Comparison of ENCODE assay signal across 10 cellular contexts in the genomic region with DNA sequence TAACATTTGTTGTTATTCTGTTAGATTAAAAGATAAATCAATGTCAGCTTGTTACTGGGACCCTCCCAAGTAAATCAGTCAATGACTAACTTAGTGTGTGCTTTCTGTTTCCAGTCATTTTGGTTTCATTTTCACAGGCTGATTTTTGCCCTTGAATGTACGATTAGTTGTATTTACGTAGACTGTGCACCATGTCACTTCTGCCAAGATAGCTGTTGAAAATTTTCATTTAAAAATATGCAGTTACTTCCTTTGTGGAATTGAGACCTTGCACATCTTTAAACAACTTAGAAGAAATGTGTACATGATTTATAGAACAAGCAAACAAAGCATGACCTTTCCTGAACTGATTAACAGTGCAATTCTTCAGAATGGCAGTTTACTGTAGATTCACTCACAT.
DNase-seq lines count a peak whose midpoint lies in the region; ATAC-seq and TF ChIP-seq lines count a peak whose summit lies in the region.
"Had no signal": no experiment of that assay in that cellular context is flagged by ENCODE, and none has a peak within 500 bp of the region (broad histone marks: within the 10 kb centered on the region; RNA-seq: fewer than 3 reads in every experiment).

No MANE protein-coding gene starts in this region.

- H3K36me3 Mint-ChIP-seq in nephron progenitor cell (ENCODE audit: low read depth): no peaks in the 10 kb centered on the region
- H3K36me3 Mint-ChIP-seq: brain had no signal

- no peaks in the 10 kb centered on the region for H3K36me3 ChIP-seq in A673 (ENCODE audit: insufficient read depth, low read length, poor library complexity, severe bottlenecking)

- DNase-seq in A673 (ENCODE audit: low spot score): peak; percentile 17
- DNase-seq in fibroblast of the conjunctiva (ENCODE audit: low read depth): peak; percentile 65
- no peak for DNase-seq in mucosa of gallbladder (ENCODE audit: low spot score)
- DNase-seq in KG1 (lab: John Stamatoyannopoulos, UW): no peak
- no peak for DNase-seq in nephron progenitor cell
- no peak for DNase-seq in NCI-H1092 treated with DMSO at 0.1 percent for 48 hours (lab: John Stamatoyannopoulos, UW)
- DNase-seq: CD4-positive, alpha-beta T cell had no signal

- BruUV-seq in A673 (replicated peaks; lab: Mats Ljungman, UMichigan): no TSS peak

- no peaks in the 10 kb centered on the region for H3K27me3 Mint-ChIP-seq in nephron progenitor cell (ENCODE audit: low read depth, poor library complexity)
- H3K27me3 Mint-ChIP-seq: brain; CD4-positive, alpha-beta T cell had no signal

- no peaks in the 10 kb centered on the region for H3K27me3 ChIP-seq in A673 (replicated peaks; ENCODE audit: insufficient read depth, low read depth, low read length, poor library complexity)

- intact Hi-C loops in A673 (cut with micrococcal nuclease; ENCODE audit: unreplicated experiment): no loop called here

- ATAC-seq in GM21381 (IDR thresholded peaks at IDR 0.05; ENCODE audit: unreplicated experiment) (peak; percentile 91), HG03565 (IDR thresholded peaks at IDR 0.05; ENCODE audit: unreplicated experiment) (peak; percentile 85)

- H3K4me3 ChIP-seq in A673 (ENCODE audit: low read depth, low read length, poor library complexity, severe bottlenecking): no peak overlapping the region

- CTCF ChIA-PET in A673 (lab: Charles Lee): no interaction called here

- peaks cover 9% of the 10 kb centered on the region for H3K4me1 ChIP-seq in A673 (ENCODE audit: insufficient read depth, low read length, poor library complexity, severe bottlenecking)

- no peak overlapping the region for H3K4me3 Mint-ChIP-seq in nephron progenitor cell
- H3K4me3 Mint-ChIP-seq: brain; CD4-positive, alpha-beta T cell had no signal

- H3K4me1 Mint-ChIP-seq in nephron progenitor cell: peaks cover 29% of the 10 kb centered on the region

- H3K9me3 Mint-ChIP-seq in nephron progenitor cell: no peaks in the 10 kb centered on the region
- H3K9me3 Mint-ChIP-seq: brain; CD4-positive, alpha-beta T cell had no signal

- no peak overlapping the region for H3K27ac Mint-ChIP-seq in nephron progenitor cell
- H3K27ac Mint-ChIP-seq: brain; CD4-positive, alpha-beta T cell had no signal

- H3K27ac ChIP-seq in A673 (ENCODE audit: low read depth, low read length, poor library complexity, severe bottlenecking): no peak overlapping the region

- POLR2A ChIA-PET in A673 (lab: Charles Lee; ENCODE audit: low non-redundant PET): no interaction called here

- TF ChIP-seq CTCF in A673 (conservative IDR thresholded peaks at IDR 0.05; ENCODE audit: low read depth, low read length) (no peak), nephron progenitor cell (IDR thresholded peaks at IDR 0.05) (no peak)

- no peaks in the 10 kb centered on the region for H3K9me3 ChIP-seq in A673 (ENCODE audit: low read depth, low read length, poor library complexity, severe bottlenecking)

Comparison
In these comparisons a context has a peak if more than half of its experiments do, and no peak if none do; other contexts are left out.
1. DNase-seq: peak in A673 (single experiment) and fibroblast of the conjunctiva (single experiment); none in mucosa of gallbladder (single experiment), KG1 (single experiment), nephron progenitor cell (single experiment) and NCI-H1092 treated with DMSO at 0.1 percent for 48 hours (single experiment).